Comparison of ENCODE assay signal across 20 cellular contexts in genomic region chr1:230394134-230394533, GRCh38. TPM values are rescaled to one million over a fixed set of nuclear protein-coding genes. Genes with fewer than 3 reads are reported as not detected.
A peak's percentile ranks its signal among the peaks of the same experiment; 100 is the strongest.
DNase-seq lines count a peak whose midpoint lies in the region; ATAC-seq and TF ChIP-seq lines count a peak whose summit lies in the region.
"Had no signal": no experiment of that assay in that cellular context is flagged by ENCODE, and none has a peak within 500 bp of the region (broad histone marks: within the 10 kb centered on the region; RNA-seq: fewer than 3 reads in every experiment).

No MANE protein-coding gene starts in this region.

- H3K4me3 Mint-ChIP-seq in GM23338: peak overlapping the region; percentile 5; the same call in 1 of the 3 replicates
- H3K4me3 Mint-ChIP-seq: CD8-positive, alpha-beta memory T cell; T-helper 17 cell had no signal

- H3K27me3 Mint-ChIP-seq in GM23338 (ENCODE audit: insufficient read depth, low read depth, poor library complexity): peaks cover 16% of the 10 kb centered on the region

- H2AFZ ChIP-seq in GM23338: no peak overlapping the region

- H3K9me3 ChIP-seq in iPS-20b (ENCODE audit: insufficient read depth, low read depth, low read length): no peaks in the 10 kb centered on the region
- H3K9me3 ChIP-seq in HAP-1: no peaks in the 10 kb centered on the region
- H3K9me3 ChIP-seq: BE2C, SJCRH30 had no signal

- no peaks in the 10 kb centered on the region for H3K27me3 ChIP-seq in GM23338 (ENCODE audit: insufficient read depth)
- no peaks in the 10 kb centered on the region for H3K27me3 ChIP-seq in iPS-20b (ENCODE audit: insufficient read depth, low read length)
- H3K27me3 ChIP-seq in HAP-1 (ENCODE audit: low read depth): no peaks in the 10 kb centered on the region
- H3K27me3 ChIP-seq: BE2C, SJCRH30 had no signal

- no peak for TF ChIP-seq CTCF in GM23338 (conservative IDR thresholded peaks at IDR 0.05; ENCODE audit: low read depth in 2 of 2)

- peaks cover 55% of the 10 kb centered on the region for H3K79me2 ChIP-seq in GM23338 (replicated peaks; ENCODE audit: insufficient read depth)

- H3K36me3 Mint-ChIP-seq in GM23338 (ENCODE audit: low read depth): no peaks in the 10 kb centered on the region; the same call in 2 of the 3 replicates
- H3K36me3 Mint-ChIP-seq: CD8-positive, alpha-beta memory T cell had no signal

- H4K20me1 ChIP-seq in GM23338 (replicated peaks; ENCODE audit: insufficient read depth): peaks cover 3% of the 10 kb centered on the region; the same call in 1 of the 2 replicates

- no peaks in the 10 kb centered on the region for H3K9me3 Mint-ChIP-seq in GM23338

- H3K4me1 ChIP-seq in GM23338 (ENCODE audit: insufficient read depth) (peaks cover 27% of the 10 kb centered on the region), iPS-20b (ENCODE audit: insufficient read depth, low read length) (peaks cover 22% of the 10 kb centered on the region; the same call in 1 of the 2 replicates), HAP-1 (no peaks in the 10 kb centered on the region)
- H3K4me1 ChIP-seq: SJCRH30 had no signal

- H3K27ac ChIP-seq in GM23338 (ENCODE audit: low read depth) (peak overlapping the region; percentile 76; the same call in 1 of the 2 replicates), iPS-20b (ENCODE audit: low read length) (no peak overlapping the region)
- H3K27ac ChIP-seq: 22Rv1, HL-60, SJCRH30 had no signal

- no peaks in the 10 kb centered on the region for H3K9me2 ChIP-seq in GM23338 (ENCODE audit: insufficient read depth)

- peak; percentile 50 for ATAC-seq in GM23338
- ATAC-seq: T-helper 17 cell had no signal

- 0 out of 2 replicates have a peak, but pooled peaks cover 2% of the 10 kb centered on the region for H3F3A ChIP-seq in GM23338 (replicated peaks; ENCODE audit: low read depth)

- H3K4me2 ChIP-seq in GM23338: no peak overlapping the region; the same call in 1 of the 2 replicates

- H3K4me3 ChIP-seq in GM23338 (no peak overlapping the region), iPS-20b (ENCODE audit: low read length) (peak overlapping the region; percentile 35; the same call in 1 of the 2 replicates), HAP-1 (no peak overlapping the region)
- H3K4me3 ChIP-seq: SJCRH30 had no signal

- H3K36me3 ChIP-seq in GM23338 (ENCODE audit: insufficient read depth): no peaks in the 10 kb centered on the region
- no peaks in the 10 kb centered on the region for H3K36me3 ChIP-seq in iPS-20b (ENCODE audit: insufficient read depth, low read depth, low read length)
- no peaks in the 10 kb centered on the region for H3K36me3 ChIP-seq in HAP-1 (replicated peaks)

- peaks cover 53% of the 10 kb centered on the region for H3K4me1 Mint-ChIP-seq in GM23338
- H3K4me1 Mint-ChIP-seq: CD8-positive, alpha-beta memory T cell; T-helper 17 cell had no signal

- H3K9ac ChIP-seq in iPS-20b (ENCODE audit: low read depth, low read length): peak overlapping the region; percentile 47; the same call in 1 of the 2 replicates

- H3K27ac Mint-ChIP-seq in GM23338: peak overlapping the region; percentile 40; the same call in 1 of the 2 replicates
- H3K27ac Mint-ChIP-seq: CD8-positive, alpha-beta memory T cell; T-helper 17 cell had no signal

- in situ Hi-C loops in HAP-1 (cut with MboI; ENCODE audit: low sequenced_read_pairs): no loop called here

- DNase-seq in DMS 273 (lab: John Stamatoyannopoulos, UW; ENCODE audit: unreplicated experiment) (peak; percentile 19), DMS 273 treated with DMSO at 0.1 percent for 48 hours (lab: John Stamatoyannopoulos, UW) (no peak), GM23338 (ENCODE audit: low spot score) (peak; percentile 47), NCI-H69 (lab: John Stamatoyannopoulos, UW) (peak; percentile 24), T1000 (lab: John Stamatoyannopoulos, UW) (no peak), mucosa of gallbladder (ENCODE audit: low spot score) (no peak), HAP-1 (ENCODE audit: low spot score in 2 of 2) (no peak)
- DNase-seq: CD8-positive, alpha-beta memory T cell; NCI-H1048; NCI-H2081 treated with DMSO at 0.1 percent for 48 hours; NCI-H226; NCI-H526; NK-92 treated with Interleukin-12 subunit alpha and Interleukin-12 subunit beta, amount 100 ng/mL, for 24 hours; SJCRH30; T-helper 17 cell had no signal

TF ChIP-seq in GM23338, 12 proteins besides CTCF, POLR2A, EP300 and RAD21 (continues in another document):
- TF ChIP-seq EZH2 (IDR thresholded peaks at IDR 0.05; ENCODE audit: low read depth, unreplicated experiment): no peak
- TF ChIP-seq REST (IDR thresholded peaks at IDR 0.05; ENCODE audit: unreplicated experiment): no peak
- TF ChIP-seq NANOG (IDR thresholded peaks at IDR 0.05; ENCODE audit: borderline replicate concordance): no peak
- TF ChIP-seq STAT1 (IDR thresholded peaks at IDR 0.05; ENCODE audit: unreplicated experiment): no peak
- no peak for TF ChIP-seq CREB1 (CRISPR knock-in tag; IDR thresholded peaks at IDR 0.05; ENCODE audit: low read depth)
- TF ChIP-seq JUNB (IDR thresholded peaks at IDR 0.05; ENCODE audit: unreplicated experiment): no peak

RNA-seq across cellular contexts. Expression of gene PGBD5, which starts 32.0 kb away (rescaled TPM):
- 16.6 and 17.0 TPM in 2 replicates for total RNA-seq in GM23338 (2014; rRNA removed; shearing (Covaris generic))
- polyA plus RNA-seq in GM23338 (2016; fragmentation: Nextera tagmentation; extraction: Ambion mirVana): 3.4 and 3.9 TPM in 2 replicates
- total RNA-seq in mucosa of gallbladder: 3.5 TPM
- total RNA-seq: CD8-positive, alpha-beta memory T cell; OCI-LY7; T-helper 17 cell had no signal
- polyA plus RNA-seq: CD8-positive, alpha-beta memory T cell had no signal

Comparison
In these comparisons a context has a peak if more than half of its experiments do, and no peak if none do; other contexts are left out.
1. DNase-seq: peak in DMS 273 (single experiment), GM23338 (single experiment) and NCI-H69 (single experiment); none in DMS 273 treated with DMSO at 0.1 percent for 48 hours (single experiment), T1000 (single experiment), mucosa of gallbladder (single experiment) and HAP-1 (0 of 2).